1 cellular context compared by ENCODE assay signal in genomic region chr1:234772345-234773147, GRCh38.
A peak's percentile ranks its signal among the peaks of the same experiment; 100 is the strongest.
TF ChIP-seq lines count a peak whose summit lies in the region.

No MANE protein-coding gene starts in this region.

TF ChIP-seq in HepG2, 621 proteins besides CTCF, POLR2A, EP300 and RAD21 (continued from another document and continues in another):
- TF ChIP-seq ZNF512B (CRISPR knock-in tag; IDR thresholded peaks at IDR 0.05; ENCODE audit: borderline replicate concordance) (no peak), ZNF207 (IDR thresholded peaks at IDR 0.05; ENCODE audit: borderline replicate concordance) (no peak), THAP9 (CRISPR knock-in tag; IDR thresholded peaks at IDR 0.05; ENCODE audit: borderline replicate concordance) (no peak), TAF1 (CRISPR knock-in tag; IDR thresholded peaks at IDR 0.05) (no peak; the same call in 1 of the 2 replicates), ZNF713 (CRISPR knock-in tag; IDR thresholded peaks at IDR 0.05) (0 out of 2 replicates have a peak, but pooled peaks have one; percentile 58), GABPB1 (CRISPR knock-in tag; IDR thresholded peaks at IDR 0.05) (peak; percentile 55; the same call in 1 of the 2 replicates), RXRB (CRISPR knock-in tag; IDR thresholded peaks at IDR 0.05; ENCODE audit: borderline replicate concordance) (peak; percentile 75), BATF2 (CRISPR knock-in tag; IDR thresholded peaks at IDR 0.05) (no peak), HOMEZ (CRISPR knock-in tag; IDR thresholded peaks at IDR 0.05; ENCODE audit: low read depth) (peak; percentile 51; the same call in 1 of the 2 replicates), ZMYM4 (CRISPR knock-in tag; IDR thresholded peaks at IDR 0.05) (0 out of 2 replicates have a peak, but pooled peaks have one; percentile 17), ZNF607 (CRISPR knock-in tag; IDR thresholded peaks at IDR 0.05; ENCODE audit: borderline replicate concordance) (0 out of 2 replicates have a peak, but pooled peaks have one; percentile 42), ZNF253 (CRISPR knock-in tag; IDR thresholded peaks at IDR 0.05; ENCODE audit: borderline replicate concordance) (no peak), ZC3H4 (CRISPR knock-in tag; IDR thresholded peaks at IDR 0.05; ENCODE audit: borderline replicate concordance) (no peak), ATRX (CRISPR knock-in tag; IDR thresholded peaks at IDR 0.05; ENCODE audit: borderline replicate concordance) (no peak), FOXP1 (IDR thresholded peaks at IDR 0.05) (no peak), FOXP1 (CRISPR knock-in tag; IDR thresholded peaks at IDR 0.05) (peak; percentile 48; the same call in 1 of the 2 replicates), NFYB (CRISPR knock-in tag; IDR thresholded peaks at IDR 0.05) (no peak), SOX5 (CRISPR knock-in tag; IDR thresholded peaks at IDR 0.05; ENCODE audit: borderline replicate concordance) (peak; percentile 70; the same call in 1 of the 2 replicates), ZBTB14 (CRISPR knock-in tag; IDR thresholded peaks at IDR 0.05) (no peak), GATAD2A (CRISPR knock-in tag; IDR thresholded peaks at IDR 0.05) (peak; percentile 89), BORCS8-MEF2B (CRISPR knock-in tag; IDR thresholded peaks at IDR 0.05) (0 out of 2 replicates have a peak, but pooled peaks have one; percentile 34), PPARG (CRISPR knock-in tag; conservative IDR thresholded peaks at IDR 0.05) (0 out of 2 replicates have a peak, but pooled peaks have one; percentile 19), ZSCAN29 (CRISPR knock-in tag; conservative IDR thresholded peaks at IDR 0.05) (no peak), KDM5B (CRISPR knock-in tag; IDR thresholded peaks at IDR 0.05; ENCODE audit: borderline replicate concordance) (no peak), YY1 (IDR thresholded peaks at IDR 0.05; ENCODE audit: insufficient read depth, insufficient replicate concordance, low read depth, low read length) (peak; percentile 14), SCMH1 (CRISPR knock-in tag; IDR thresholded peaks at IDR 0.05; ENCODE audit: borderline replicate concordance) (no peak), GTF2F1 (IDR thresholded peaks at IDR 0.05; ENCODE audit: low read length) (no peak), TCF7 (IDR thresholded peaks at IDR 0.05; ENCODE audit: low read depth) (peak; percentile 87), YEATS2 (CRISPR knock-in tag; IDR thresholded peaks at IDR 0.05; ENCODE audit: borderline replicate concordance) (0 out of 2 replicates have a peak, but pooled peaks have one; percentile 13), SAFB2 (CRISPR knock-in tag; IDR thresholded peaks at IDR 0.05; ENCODE audit: borderline replicate concordance, low read depth) (no peak), THAP7 (CRISPR knock-in tag; IDR thresholded peaks at IDR 0.05) (no peak), STAG1 (CRISPR knock-in tag; IDR thresholded peaks at IDR 0.05) (peak; percentile 8; the same call in 1 of the 2 replicates), SIX1 (CRISPR knock-in tag; IDR thresholded peaks at IDR 0.05; ENCODE audit: borderline replicate concordance) (0 out of 2 replicates have a peak, but pooled peaks have one; percentile 36), TFDP1 (CRISPR knock-in tag; IDR thresholded peaks at IDR 0.05; ENCODE audit: borderline replicate concordance) (peak; percentile 68; the same call in 1 of the 2 replicates), ASH2L (IDR thresholded peaks at IDR 0.05; ENCODE audit: insufficient read length, low read depth, low read length) (peak; percentile 34), PRDM15 (CRISPR knock-in tag; IDR thresholded peaks at IDR 0.05) (no peak), ZNF691 (CRISPR knock-in tag; IDR thresholded peaks at IDR 0.05; ENCODE audit: borderline replicate concordance, low read depth) (no peak)
